28 cellular contexts compared by ENCODE assay signal in genomic region chr13:111514646-111515617, GRCh38.
"Had no signal": no experiment of that assay in that cellular context is flagged by ENCODE, and none has a peak within 500 bp of the region (broad histone marks: within the 10 kb centered on the region; RNA-seq: fewer than 3 reads in every experiment).

No MANE protein-coding gene starts in this region.

- H3K36me3 ChIP-seq: lower lobe of right lung, pancreas, upper lobe of left lung, WERI-Rb-1 had no signal

- H3K4me2 ChIP-seq: SK-N-SH had no signal

- H3K9ac ChIP-seq: SK-N-SH had no signal

- H3K27me3 ChIP-seq: upper lobe of left lung had no signal

- H3K27ac ChIP-seq: dorsolateral prefrontal cortex, lower lobe of right lung, pancreas, psoas muscle, skin epidermis, upper lobe of left lung, WERI-Rb-1 had no signal

- FAIRE-seq: astrocyte, colon, endothelial cell of umbilical vein, frontal cortex, pancreas had no signal

- ATAC-seq: activated CD8-positive, alpha-beta T cell treated with anti-CD3 and anti-CD28 coated beads, Interleukin-2, amount 10 ng/mL, durations not matched to agents 7 days and 5 days; activated T-helper 17 cell treated with anti-CD3 and anti-CD28 coated beads, Interleukin-2, amount 50 U/mL, for 72 hours; effector memory CD8-positive, alpha-beta T cell; esophagus mucosa; lower lobe of right lung; pancreas; psoas muscle; right cardiac atrium; stimulated activated effector memory CD8-positive, alpha-beta T cell treated with anti-CD3 and anti-CD28 coated beads, Interleukin-12 subunit alpha, Interleukin-12 subunit beta, amount 100 ng/mL, for 72 hours had no signal

- H3K4me1 ChIP-seq: lower lobe of right lung, pancreas, psoas muscle, upper lobe of left lung had no signal

- DNase-seq: activated CD4-positive, alpha-beta T cell treated with anti-CD3 and anti-CD28 coated beads for 1 hour; activated CD4-positive, alpha-beta T cell treated with anti-CD3 and anti-CD28 coated beads, Interleukin-2, amount 50 U/mL, for 1 hour; activated CD8-positive, alpha-beta T cell treated with anti-CD3 and anti-CD28 coated beads, Interleukin-2, amount 10 ng/mL, durations not matched to agents 7 days and 5 days; activated naive CD4-positive, alpha-beta T cell treated with Interleukin-2 at 50 U/mL for 16 hours; activated naive CD8-positive, alpha-beta T cell treated with anti-CD3 and anti-CD28 coated beads for 36 hours; central memory CD4-positive, alpha-beta T cell; effector memory CD8-positive, alpha-beta T cell; hypothalamus; lower lobe of right lung; mesendoderm; naive B cell; pancreas; psoas muscle; right cardiac atrium; SK-N-SH; stimulated activated CD4-positive, alpha-beta T cell treated with anti-CD3 and anti-CD28 coated beads, Interleukin-2, amount 100 ng/mL, for 24 hours; T-helper 2 cell; WERI-Rb-1 had no signal

- H3K9me3 ChIP-seq: lower lobe of right lung, pancreas, psoas muscle, SK-N-SH, upper lobe of left lung had no signal

- H3K4me3 ChIP-seq: dorsolateral prefrontal cortex, lower lobe of right lung, pancreas, psoas muscle, skin epidermis, upper lobe of left lung had no signal
